9 cellular contexts compared by ENCODE assay signal in genomic region chr11:75816561-75817239, GRCh38. TPM values are rescaled to one million over a fixed set of nuclear protein-coding genes. Genes with fewer than 3 reads are reported as not detected.
DNase-seq lines count a peak whose midpoint lies in the region; ATAC-seq and TF ChIP-seq lines count a peak whose summit lies in the region.
"Had no signal": no experiment of that assay in that cellular context is flagged by ENCODE, and none has a peak within 500 bp of the region (broad histone marks: within the 10 kb centered on the region; RNA-seq: fewer than 3 reads in every experiment).

No MANE protein-coding gene starts in this region.

- H3K4me1 ChIP-seq in ectodermal cell (ENCODE audit: control insufficient read depth, insufficient read depth, low read length) (peaks cover 21% of the 10 kb centered on the region), psoas muscle (peaks cover 23% of the 10 kb centered on the region)

- no peak for DNase-seq in GM06990 (ENCODE audit: extremely low read depth, insufficient read length)
- DNase-seq in NB4 (ENCODE audit: low read depth) = peak; percentile 77
- no peak for DNase-seq in psoas muscle
- no peak for DNase-seq in left lobe of liver (ENCODE audit: low spot score)
- no peak for DNase-seq in NCI-H510A treated with DMSO at 0.1 percent for 48 hours (lab: John Stamatoyannopoulos, UW)

- H3K4me3 ChIP-seq in GM06990 (replicated peaks; ENCODE audit: low read depth, low read length) = peak overlapping the region; percentile 91
- peak overlapping the region; percentile 75 for H3K4me3 ChIP-seq in NB4 (ENCODE audit: low read depth, low read length)
- H3K4me3 ChIP-seq in ectodermal cell (ENCODE audit: insufficient read depth, low read depth, low read length) = peak overlapping the region; percentile 83
- peak overlapping the region; percentile 97 for H3K4me3 ChIP-seq in psoas muscle

- no peak for TF ChIP-seq CTCF in GM06990 (IDR thresholded peaks at IDR 0.05; ENCODE audit: insufficient read depth, low read length, poor library complexity, severe bottlenecking)
- TF ChIP-seq CTCF in NB4 (IDR thresholded peaks at IDR 0.05; ENCODE audit: low read depth, low read length) = no peak
- TF ChIP-seq CTCF in psoas muscle (IDR thresholded peaks at IDR 0.05) = no peak

- no peak for TF ChIP-seq POLR2A in NB4 (IDR thresholded peaks at IDR 0.05; ENCODE audit: extremely low read depth, insufficient read length)

- ATAC-seq in psoas muscle (no peak), GM18520 (IDR thresholded peaks at IDR 0.05; ENCODE audit: unreplicated experiment) (no peak), HG03571 (IDR thresholded peaks at IDR 0.05; ENCODE audit: unreplicated experiment) (no peak), left lobe of liver (no peak)
- ATAC-seq: esophagus mucosa had no signal

- H3K27me3 ChIP-seq in GM06990 (replicated peaks; ENCODE audit: control insufficient read depth, insufficient read depth, low read length) (no peaks in the 10 kb centered on the region), ectodermal cell (ENCODE audit: control insufficient read depth, insufficient read depth, low read length, poor library complexity, severe bottlenecking) (no peaks in the 10 kb centered on the region), psoas muscle (ENCODE audit: insufficient read depth in 3 of 3, low read length in 2 of 3) (no peaks in the 10 kb centered on the region)

- H3K9me3 ChIP-seq in ectodermal cell (ENCODE audit: control insufficient read depth, low read length) (no peaks in the 10 kb centered on the region), psoas muscle (no peaks in the 10 kb centered on the region)

- 40 to 45% methylated on average over 6 of the region's 6 CpGs for WGBS in ectodermal cell, 2 experiments
- 29 to 40% (median 32%) methylated on average over 6 of the region's 6 CpGs for WGBS in psoas muscle, 3 donors

- intact Hi-C loops in psoas muscle (cut with DNase I) = no loop called here

- H3K36me3 ChIP-seq in GM06990 (ENCODE audit: control insufficient read depth, insufficient read depth, low read length) (no peaks in the 10 kb centered on the region), ectodermal cell (ENCODE audit: control insufficient read depth, insufficient read depth, low read length) (no peaks in the 10 kb centered on the region), psoas muscle (ENCODE audit: insufficient read depth in 1 of 2, low read depth in 1 of 2) (no peaks in the 10 kb centered on the region)

- H3K27ac ChIP-seq in ectodermal cell (ENCODE audit: insufficient read depth, low read depth, low read length, poor library complexity, severe bottlenecking) (no peak overlapping the region), psoas muscle (no peak overlapping the region)

RNA-seq across cellular contexts. Expression of gene UVRAG, which starts 1.7 kb away (rescaled TPM):
- 20.4 TPM for polyA plus RNA-seq in ectodermal cell (2013, experiment 1 of 4)
- polyA plus RNA-seq in ectodermal cell (2013, experiment 2 of 4) = 19.7 TPM
- 16.4 TPM for polyA plus RNA-seq in ectodermal cell (2013, experiment 3 of 4)
- 15.8 TPM for polyA plus RNA-seq in ectodermal cell (2013, experiment 4 of 4)
- total RNA-seq in psoas muscle (10 to 100 TPM; 11.6 to 16.2 (median 14.2) TPM), left lobe of liver (8.8 TPM)
- polyA plus RNA-seq in psoas muscle = 10 to 100 TPM in 1 of 3 donors, 1 to 10 TPM in 2; 6.2 to 16.8 (median 9.2) TPM

RNA-seq across cellular contexts. Expression of gene DGAT2, which starts 48.1 kb away (rescaled TPM):
- polyA plus RNA-seq in ectodermal cell (2013, experiment 1 of 4) = 4.5 TPM
- 5.7 TPM for polyA plus RNA-seq in ectodermal cell (2013, experiment 2 of 4)
- 3.6 TPM for polyA plus RNA-seq in ectodermal cell (2013, experiment 3 of 4)
- 3.3 TPM for polyA plus RNA-seq in ectodermal cell (2013, experiment 4 of 4)
- 1 to 10 TPM; 1.1 to 6.7 (median 3.4) TPM for total RNA-seq in psoas muscle
- 10 to 100 TPM in 1 of 3 donors, 1 to 10 TPM in 2; 1.2 to 14.1 (median 3.0) TPM for polyA plus RNA-seq in psoas muscle
- total RNA-seq in left lobe of liver = 172 TPM

Comparison
In these comparisons a context has a peak if more than half of its experiments do, and no peak if none do; other contexts are left out.
1. RNA of gene DGAT2, which starts 48.1 kb away (total RNA-seq): 172 TPM in left lobe of liver (single experiment); 1.1 to 6.7 TPM in psoas muscle; every median in the first group is over 10 times any median in the second.
2. Peak in every context shown above with its lines, with median percentiles within 50 percentile points of each other: H3K4me3 ChIP-seq.